Comparison of ENCODE assay signal across 27 cellular contexts in genomic region chr6:147525519-147526209, GRCh38. TPM values are rescaled to one million over a fixed set of nuclear protein-coding genes. Genes with fewer than 3 reads are reported as not detected.
DNase-seq lines count a peak whose midpoint lies in the region; ATAC-seq, FAIRE-seq and TF ChIP-seq lines count a peak whose summit lies in the region.
"Had no signal": no experiment of that assay in that cellular context is flagged by ENCODE, and none has a peak within 500 bp of the region (broad histone marks: within the 10 kb centered on the region; RNA-seq: fewer than 3 reads in every experiment).

No MANE protein-coding gene starts in this region.

- TF ChIP-seq CTCF in bronchial epithelial cell (IDR thresholded peaks at IDR 0.05; ENCODE audit: insufficient read depth, low read length, severe bottlenecking): no peak

- no peaks in the 10 kb centered on the region for H3K79me2 ChIP-seq in trophoblast cell (ENCODE audit: control insufficient read depth, insufficient read depth, low read length, poor library complexity)

- H2BK5ac ChIP-seq in trophoblast cell (ENCODE audit: low read depth, low read length, poor library complexity): no peak overlapping the region

- 84% methylated on average over 5 of the region's 5 CpGs for WGBS in right cardiac atrium
- WGBS in trophoblast cell (ENCODE audit: extremely low coverage, insufficient coverage, insufficient read length): no CpG with 5 or more reads among the region's 5 CpGs

- H3K9me3 ChIP-seq in right cardiac atrium (ENCODE audit: control insufficient read depth, low read length): no peaks in the 10 kb centered on the region
- no peaks in the 10 kb centered on the region for H3K9me3 ChIP-seq in trophoblast cell (ENCODE audit: insufficient read depth, low read depth, low read length)
- H3K9me3 ChIP-seq: BE2C, BLaER1 had no signal

- no peak overlapping the region for H2BK12ac ChIP-seq in trophoblast cell (ENCODE audit: low read length)

- H2AFZ ChIP-seq in trophoblast cell (ENCODE audit: insufficient read depth, low read length, poor library complexity): no peak overlapping the region

- peak; percentile 71 for ATAC-seq in Right ventricle myocardium inferior
- no peak for ATAC-seq in right cardiac atrium
- no peak for ATAC-seq in GM21360 (IDR thresholded peaks at IDR 0.05; ENCODE audit: unreplicated experiment)
- ATAC-seq: GM12878 had no signal

- H3K9ac ChIP-seq in trophoblast cell (ENCODE audit: low read length): no peak overlapping the region
- H3K9ac ChIP-seq: BLaER1 had no signal

- no peak overlapping the region for H3K14ac ChIP-seq in trophoblast cell (ENCODE audit: low read length)

- no peaks in the 10 kb centered on the region for H3K4me1 ChIP-seq in right cardiac atrium (ENCODE audit: control insufficient read depth, insufficient read depth, low read length)
- no peaks in the 10 kb centered on the region for H3K4me1 ChIP-seq in trophoblast cell (ENCODE audit: control insufficient read depth in 1 of 2, insufficient read depth in 2 of 2, low read length in 2 of 2)
- H3K4me1 ChIP-seq: BE2C had no signal

- no peaks in the 10 kb centered on the region for H3K36me3 ChIP-seq in bronchial epithelial cell (ENCODE audit: control insufficient read depth, insufficient read depth, low read length)
- no peaks in the 10 kb centered on the region for H3K36me3 ChIP-seq in trophoblast cell (ENCODE audit: control insufficient read depth in 1 of 2, insufficient read depth in 2 of 2, low read length in 2 of 2)
- H3K36me3 ChIP-seq: BE2C, BLaER1 had no signal

- DNase-seq in Right ventricle myocardium inferior (ENCODE audit: missing footprints): no peak
- DNase-seq in right cardiac atrium: no peak
- DNase-seq in bronchial epithelial cell (ENCODE audit: low read depth): no peak
- no peak for DNase-seq in trophoblast cell
- DNase-seq: 8988T; ACHN; BE2C; C1 segment of cervical spinal cord; CD4-positive, alpha-beta memory T cell; CD4-positive, CD25-positive, alpha-beta regulatory T cell; CD8-positive, alpha-beta memory T cell; COR-L47; DMS 273 treated with DMSO at 0.1 percent for 48 hours; DMS153; DMS53; DMS79; DND-41; EL; GDM1 had no signal

- H2BK120ac ChIP-seq in trophoblast cell (ENCODE audit: insufficient read depth, low read length, poor library complexity): no peak overlapping the region

- no peak overlapping the region for H4K8ac ChIP-seq in trophoblast cell (ENCODE audit: low read depth, low read length)

- no peak overlapping the region for H2AK5ac ChIP-seq in trophoblast cell (ENCODE audit: low read length)

- peak overlapping the region; percentile 3 for H3K23ac ChIP-seq in trophoblast cell (ENCODE audit: low read length)

- H3K27ac ChIP-seq in right cardiac atrium (ENCODE audit: low read length) (no peak overlapping the region), trophoblast cell (ENCODE audit: low read depth, low read length) (no peak overlapping the region)
- H3K27ac ChIP-seq: BLaER1 had no signal

- FAIRE-seq in bronchial epithelial cell (lab: Jason Lieb, UNC): peak; percentile 50
- FAIRE-seq: A204.1, GM12878, GM12892, GM18507 had no signal

- intact Hi-C loops in Right ventricle myocardium inferior (cut with DNase I): loop anchor here (5.0 kb wide), 1 partner anchor 77 kb away; no protein-coding TSS in a partner anchor
- intact Hi-C loops in right cardiac atrium (cut with DNase I): no loop called here

- no peak overlapping the region for H3K18ac ChIP-seq in trophoblast cell (ENCODE audit: low read length)

- H3K4me2 ChIP-seq in trophoblast cell (ENCODE audit: low read length): no peak overlapping the region
- H3K4me2 ChIP-seq: BLaER1 had no signal

- no peak overlapping the region for H4K91ac ChIP-seq in trophoblast cell (ENCODE audit: low read depth, low read length)

- H3K27me3 ChIP-seq in right cardiac atrium (ENCODE audit: control insufficient read depth, insufficient read depth) (no peaks in the 10 kb centered on the region), bronchial epithelial cell (ENCODE audit: control insufficient read depth, insufficient read depth, low read length) (no peaks in the 10 kb centered on the region), trophoblast cell (ENCODE audit: insufficient read depth, low read length) (no peaks in the 10 kb centered on the region)
- H3K27me3 ChIP-seq: BE2C had no signal

- H3K4me3 ChIP-seq in right cardiac atrium (ENCODE audit: low read length): no peak overlapping the region
- H3K4me3 ChIP-seq in bronchial epithelial cell (ENCODE audit: low read depth, low read length): no peak overlapping the region
- H3K4me3 ChIP-seq in trophoblast cell (ENCODE audit: low read depth, low read length): no peak overlapping the region
- H3K4me3 ChIP-seq: BLaER1, GM12878 had no signal

- H3K4ac ChIP-seq in trophoblast cell (ENCODE audit: low read depth, low read length): no peak overlapping the region

- H4K12ac ChIP-seq in trophoblast cell (ENCODE audit: low read depth, low read length): no peak overlapping the region

- no peaks in the 10 kb centered on the region for H3K79me1 ChIP-seq in trophoblast cell (ENCODE audit: low read length)

RNA-seq across cellular contexts. Expression of gene SAMD5, which starts 17.2 kb away (rescaled TPM):
- total RNA-seq in Right ventricle myocardium inferior: 0.51 TPM
- 1 to 10 TPM; 1.4 to 2.9 (median 1.8) TPM for total RNA-seq in right cardiac atrium
- polyA plus RNA-seq in right cardiac atrium: 1.0 TPM
- 2.6 and 3.1 TPM in 2 replicates for total RNA-seq in bronchial epithelial cell
- 6.4 and 7.1 TPM in 2 replicates for polyA plus RNA-seq in trophoblast cell (2013)
- total RNA-seq: CD4-positive, alpha-beta memory T cell; CD4-positive, CD25-positive, alpha-beta regulatory T cell; G401 had no signal
- polyA plus RNA-seq: CD14-positive monocyte; CD4-positive, alpha-beta memory T cell; CD4-positive, CD25-positive, alpha-beta regulatory T cell; CD8-positive, alpha-beta memory T cell had no signal
